In genomic region chrX:119529355-119530276, GRCh38 we compare ENCODE assay signal across 1 cellular context.
TF ChIP-seq lines count a peak whose summit lies in the region.

No MANE protein-coding gene starts in this region.

TF ChIP-seq in GM23338, 12 proteins besides CTCF, POLR2A, EP300 and RAD21:
- TF ChIP-seq ZNF462 (CRISPR knock-in tag; IDR thresholded peaks at IDR 0.05) (no peak), ZNF114 (CRISPR knock-in tag; IDR thresholded peaks at IDR 0.05) (no peak), JUNB (IDR thresholded peaks at IDR 0.05; ENCODE audit: unreplicated experiment) (no peak), CREB1 (CRISPR knock-in tag; IDR thresholded peaks at IDR 0.05; ENCODE audit: low read depth) (no peak), EZH2 (IDR thresholded peaks at IDR 0.05; ENCODE audit: low read depth, unreplicated experiment) (no peak), EZH2phosphoT487 (IDR thresholded peaks at IDR 0.05; ENCODE audit: unreplicated experiment) (no peak), REST (IDR thresholded peaks at IDR 0.05; ENCODE audit: unreplicated experiment) (no peak), NANOG (IDR thresholded peaks at IDR 0.05; ENCODE audit: borderline replicate concordance) (no peak)
